15 cellular contexts compared by ENCODE assay signal in the genomic region with DNA sequence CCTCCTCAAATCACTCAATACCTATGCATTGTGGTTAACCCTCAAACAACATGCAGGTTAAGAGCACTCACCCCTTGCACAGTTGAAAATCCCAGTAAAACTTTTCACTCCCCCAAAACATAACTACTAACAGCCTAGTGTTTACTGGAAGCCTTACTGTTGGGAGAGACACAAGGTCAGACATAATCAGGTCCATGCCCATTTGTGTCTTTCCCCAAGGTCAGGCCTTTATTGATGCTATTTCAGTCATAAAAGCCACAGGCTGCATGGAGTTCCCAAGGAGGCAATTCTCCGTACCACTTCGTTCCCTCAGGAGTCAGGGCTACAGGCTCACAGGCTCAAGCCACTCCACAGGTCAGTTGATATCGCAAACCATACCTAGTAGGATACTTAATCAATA.
"Had no signal": no experiment of that assay in that cellular context is flagged by ENCODE, and none has a peak within 500 bp of the region (broad histone marks: within the 10 kb centered on the region; RNA-seq: fewer than 3 reads in every experiment).

No MANE protein-coding gene starts in this region.

- H3K27me3 ChIP-seq: esophagus squamous epithelium, gastroesophageal sphincter, right atrium auricular region had no signal

- ATAC-seq: gastroesophageal sphincter, left cardiac atrium had no signal

- H3K27me3 Mint-ChIP-seq: dendritic cell treated with granulocyte-macrophage colony-stimulating factor and Interleukin-4, amounts not matched to agents 40 ng/mL and 50 ng/mL, for 4 days; naive B cell had no signal

- H3K36me3 ChIP-seq: esophagus squamous epithelium, gastroesophageal sphincter, right atrium auricular region had no signal

- H3K9me3 Mint-ChIP-seq: immature natural killer cell had no signal

- H3K27ac ChIP-seq: esophagus squamous epithelium, gastroesophageal sphincter, right atrium auricular region had no signal

- H3K4me3 ChIP-seq: esophagus squamous epithelium, gastroesophageal sphincter, right atrium auricular region had no signal

- H3K4me1 ChIP-seq: right atrium auricular region had no signal

- H3K9me3 ChIP-seq: esophagus squamous epithelium, gastroesophageal sphincter, right atrium auricular region had no signal

- H3K27ac Mint-ChIP-seq: dendritic cell treated with granulocyte-macrophage colony-stimulating factor and Interleukin-4, amounts not matched to agents 40 ng/mL and 50 ng/mL, for 4 days; immature natural killer cell had no signal

- DNase-seq: esophagus squamous epithelium; foreskin fibroblast; immature natural killer cell; kidney; left cardiac atrium; mesendoderm; naive B cell; posterior cingulate gyrus; small intestine; stimulated activated CD4-positive, alpha-beta T cell treated with anti-CD3 and anti-CD28 coated beads, Interleukin-12 subunit alpha, Interleukin-12 subunit beta, amount 100 ng/mL, for 4 hours; stimulated activated naive CD4-positive, alpha-beta T cell treated with Interleukin-2 at 50 U/mL for 16 hours; trophoblast cell had no signal

- H3K4me3 Mint-ChIP-seq: dendritic cell treated with granulocyte-macrophage colony-stimulating factor and Interleukin-4, amounts not matched to agents 40 ng/mL and 50 ng/mL, for 4 days; immature natural killer cell; naive B cell had no signal
